Comparison of ENCODE assay signal across 8 cellular contexts in the genomic region with DNA sequence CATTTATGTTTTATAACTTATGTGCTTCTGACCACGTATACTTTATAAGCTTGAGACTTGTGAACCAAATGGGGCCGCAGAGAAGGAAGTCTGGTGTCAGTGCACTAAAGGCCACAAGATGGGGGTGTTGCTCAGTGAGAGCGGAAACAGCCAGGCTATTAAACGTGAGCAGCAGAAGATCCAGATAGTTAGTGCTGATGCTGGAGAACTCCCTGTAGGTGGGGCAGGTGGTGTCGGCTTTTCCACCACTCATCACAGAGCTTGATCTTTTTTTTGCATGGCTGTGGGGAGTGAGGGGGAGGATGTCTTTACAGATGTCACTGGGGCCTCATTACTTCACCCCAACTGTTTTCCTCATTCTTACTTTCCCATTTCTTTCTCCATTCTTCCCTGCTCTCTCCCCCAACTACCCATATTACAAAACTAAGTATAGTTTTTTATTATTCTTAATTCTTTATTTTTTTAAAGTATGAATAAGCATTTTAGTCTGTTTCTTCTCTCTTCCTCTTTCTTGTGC. TPM values are rescaled to one million over a fixed set of nuclear protein-coding genes. Genes with fewer than 3 reads are reported as not detected.
A peak's percentile ranks its signal among the peaks of the same experiment; 100 is the strongest.
DNase-seq lines count a peak whose midpoint lies in the region; ATAC-seq, FAIRE-seq and TF ChIP-seq lines count a peak whose summit lies in the region.

No MANE protein-coding gene starts in this region.

- H3K9me3 ChIP-seq in CD4-positive, alpha-beta T cell (ENCODE audit: control insufficient read depth, low read length), result no peaks in the 10 kb centered on the region

- intact Hi-C loops in CD4-positive, alpha-beta T cell (cut with DNase I, micrococcal nuclease), result loop anchor here (1.0 to 5.0 kb wide), 5 partner anchors 89 to 516 kb away; no protein-coding TSS in a partner anchor

- TF ChIP-seq CTCF in CD4-positive, alpha-beta T cell (IDR thresholded peaks at IDR 0.05), result peak; percentile 69
- TF ChIP-seq CTCF in foreskin fibroblast (IDR thresholded peaks at IDR 0.05; ENCODE audit: low read depth, low read length), result peak; percentile 94

- no peak overlapping the region for H3K4me3 Mint-ChIP-seq in CD4-positive, alpha-beta T cell
- no peak overlapping the region for H3K4me3 Mint-ChIP-seq in activated T-cell treated with anti-CD3 and anti-CD28 coated beads, Interleukin-2, amount 50 U/mL, for 4 hours

- no peaks in the 10 kb centered on the region for H3K27me3 Mint-ChIP-seq in CD4-positive, alpha-beta T cell
- H3K27me3 Mint-ChIP-seq in activated T-cell treated with anti-CD3 and anti-CD28 coated beads, Interleukin-2, amount 50 U/mL, for 4 hours (ENCODE audit: low read depth), result no peaks in the 10 kb centered on the region

- peaks cover 8% of the 10 kb centered on the region for H3K4me1 Mint-ChIP-seq in CD4-positive, alpha-beta T cell (ENCODE audit: low read depth)
- peaks cover 3% of the 10 kb centered on the region for H3K4me1 Mint-ChIP-seq in activated T-cell treated with anti-CD3 and anti-CD28 coated beads, Interleukin-2, amount 50 U/mL, for 4 hours (ENCODE audit: low read depth)

- FAIRE-seq in GM19239 (lab: Jason Lieb, UNC), result peak; percentile 97

- H3K4me3 ChIP-seq in foreskin fibroblast (ENCODE audit: low read depth in 1 of 2, low read length in 2 of 2), result no peak overlapping the region

- H3K27ac ChIP-seq in CD4-positive, alpha-beta T cell (ENCODE audit: low read depth, low read length), result no peak overlapping the region

- H3K27me3 ChIP-seq in CD4-positive, alpha-beta T cell (ENCODE audit: control insufficient read depth, insufficient read depth, low read length), result no peaks in the 10 kb centered on the region

- ATAC-seq in CD4-positive, alpha-beta T cell (ENCODE audit: poor library complexity), result peak; percentile 69
- ATAC-seq in activated T-cell treated with anti-CD3 and anti-CD28 coated beads, Interleukin-2, amount 50 U/mL, for 4 hours, result peak in 1 of 2 donors; percentile 54
- no peak for ATAC-seq in GM21381 (IDR thresholded peaks at IDR 0.05; ENCODE audit: unreplicated experiment)

- POLR2A ChIA-PET in CD4-positive, alpha-beta T cell (lab: Charles Lee), result interaction anchor here (1.7 kb wide), 1 partner anchor 10 kb away, joined by 4 read pairs; no protein-coding TSS in a partner anchor

- H3K36me3 Mint-ChIP-seq in CD4-positive, alpha-beta T cell (ENCODE audit: low read depth), result peaks cover 67% of the 10 kb centered on the region
- H3K36me3 Mint-ChIP-seq in activated T-cell treated with anti-CD3 and anti-CD28 coated beads, Interleukin-2, amount 50 U/mL, for 4 hours (ENCODE audit: insufficient read depth), result peaks cover 24% of the 10 kb centered on the region

- CTCF ChIA-PET in CD4-positive, alpha-beta T cell (lab: Charles Lee), result interaction anchor here (1.0 to 1.1 kb wide), 2 partner anchors 90 to 337 kb away, joined by 3 read pairs; no protein-coding TSS in a partner anchor

- H3K9me3 Mint-ChIP-seq in CD4-positive, alpha-beta T cell, result no peaks in the 10 kb centered on the region
- H3K9me3 Mint-ChIP-seq in activated T-cell treated with anti-CD3 and anti-CD28 coated beads, Interleukin-2, amount 50 U/mL, for 4 hours, result no peaks in the 10 kb centered on the region

- peak; percentile 12 to 42 (median 20) for DNase-seq in CD4-positive, alpha-beta T cell
- DNase-seq in GM19239 (ENCODE audit: insufficient read length, low spot score) (peak; percentile 40), HPDE6-E6E7 (ENCODE audit: extremely low spot score) (peak; percentile 75), NOMO-1 (lab: John Stamatoyannopoulos, UW; ENCODE audit: unreplicated experiment in 2 of 2) (peak; percentile 54 to 55), foreskin fibroblast (peak; percentile 45 to 73), pons (ENCODE audit: low spot score) (peak; percentile 92)
- DNase-seq in activated T-cell treated with anti-CD3 and anti-CD28 coated beads, Interleukin-2, amount 50 U/mL, for 4 hours, result peak; percentile 24

- no peak overlapping the region for H3K27ac Mint-ChIP-seq in CD4-positive, alpha-beta T cell

RNA-seq across cellular contexts. Expression of a gene that starts 34.7 kb away (rescaled TPM):
- total RNA-seq in CD4-positive, alpha-beta T cell, result 10 to 100 TPM; 16.6 to 17.9 TPM
- total RNA-seq in activated T-cell treated with anti-CD3 and anti-CD28 coated beads, Interleukin-2, amount 50 U/mL, for 4 hours, result 10 to 100 TPM; 21.8 to 25.9 (median 22.9) TPM

RNA-seq across cellular contexts. Expression of a gene that starts 34.9 kb away (rescaled TPM):
- total RNA-seq in CD4-positive, alpha-beta T cell, result 10 to 100 TPM; 81.8 to 87.1 TPM
- total RNA-seq in activated T-cell treated with anti-CD3 and anti-CD28 coated beads, Interleukin-2, amount 50 U/mL, for 4 hours, result 10 to 100 TPM; 18.2 to 29.6 (median 21.0) TPM

Comparison
In these comparisons a context has a peak if more than half of its experiments do, and no peak if none do; other contexts are left out.
1. DNase-seq: peak in every context shown above with its lines; median percentile 92 in pons; 75 in HPDE6-E6E7; 59 in foreskin fibroblast; 54 in NOMO-1; 40 in GM19239; 24 in activated T-cell treated with anti-CD3 and anti-CD28 coated beads, Interleukin-2, amount 50 U/mL, for 4 hours; 20 in CD4-positive, alpha-beta T cell.